In genomic region chr5:171415115-171415730, GRCh38 we compare ENCODE assay signal across 17 cellular contexts. TPM values are rescaled to one million over a fixed set of nuclear protein-coding genes. Genes with fewer than 3 reads are reported as not detected.
DNase-seq lines count a peak whose midpoint lies in the region; ATAC-seq and TF ChIP-seq lines count a peak whose summit lies in the region.
"Had no signal": no experiment of that assay in that cellular context is flagged by ENCODE, and none has a peak within 500 bp of the region (broad histone marks: within the 10 kb centered on the region; RNA-seq: fewer than 3 reads in every experiment).

No MANE protein-coding gene starts in this region.

- peak; percentile 15 for DNase-seq in Right ventricle myocardium superior
- DNase-seq in heart right ventricle: no peak
- DNase-seq in M059J (ENCODE audit: low read depth): peak; percentile 42
- DNase-seq in cerebellar cortex (ENCODE audit: low spot score): peak; percentile 84
- DNase-seq in globus pallidus (ENCODE audit: low spot score): no peak
- DNase-seq: activated CD8-positive, alpha-beta T cell treated with anti-CD3 and anti-CD28 coated beads, Interleukin-2, amount 10 ng/mL, durations not matched to agents 7 days and 5 days; colonic mucosa; gastrocnemius medialis; kidney; Peyer's patch; stimulated activated CD4-positive, alpha-beta T cell treated with anti-CD3 and anti-CD28 coated beads, Interleukin-2, amount 100 ng/mL, for 48 hours; stimulated activated naive CD4-positive, alpha-beta T cell had no signal

- H3K9me3 ChIP-seq in heart right ventricle: no peaks in the 10 kb centered on the region
- H3K9me3 ChIP-seq: colonic mucosa, gastrocnemius medialis, Peyer's patch, prostate gland had no signal

- peaks cover 7 to 23% (median 16%) of the 10 kb centered on the region in 9 donors for H3K4me1 ChIP-seq in heart right ventricle

- peaks cover 0 to 16% (median 0%) of the 10 kb centered on the region in 7 donors for H3K27me3 ChIP-seq in heart right ventricle
- H3K27me3 ChIP-seq: Peyer's patch had no signal

- 89 to 90% methylated on average over 9 of the region's 9 CpGs for WGBS in heart right ventricle, 2 donors

- no peak overlapping the region for H3K4me3 ChIP-seq in heart right ventricle
- H3K4me3 ChIP-seq: colonic mucosa, gastrocnemius medialis, Peyer's patch, prostate gland had no signal

- no peak for ATAC-seq in Right ventricle myocardium superior (ENCODE audit: poor library complexity)
- no peak for ATAC-seq in heart right ventricle
- no peak for ATAC-seq in GM18867 (IDR thresholded peaks at IDR 0.05; ENCODE audit: unreplicated experiment)
- no peak for ATAC-seq in HG02588 (IDR thresholded peaks at IDR 0.05; ENCODE audit: unreplicated experiment)
- ATAC-seq in GM18873 (IDR thresholded peaks at IDR 0.05; ENCODE audit: low FRiP score, unreplicated experiment): no peak
- ATAC-seq: activated CD8-positive, alpha-beta T cell treated with anti-CD3 and anti-CD28 coated beads, Interleukin-2, amount 10 ng/mL, durations not matched to agents 7 days and 5 days had no signal

- no peak overlapping the region for H3K27ac ChIP-seq in heart right ventricle
- H3K27ac ChIP-seq: colonic mucosa, gastrocnemius medialis, Peyer's patch, prostate gland had no signal

- H3K36me3 ChIP-seq in heart right ventricle: peaks cover 0 to 45% (median 11%) of the 10 kb centered on the region in 9 donors
- H3K36me3 ChIP-seq: colonic mucosa, prostate gland had no signal

- intact Hi-C loops in Right ventricle myocardium superior (cut with DNase I) (loop anchor here (10.0 kb wide), 1 partner anchor 630 kb away; no protein-coding TSS in a partner anchor), heart right ventricle (cut with DNase I) (loop anchor here (2.0 to 10.0 kb wide), 12 partner anchors 67 to 1030 kb away; no protein-coding TSS in a partner anchor)

- no peak for TF ChIP-seq CTCF in heart right ventricle (IDR thresholded peaks at IDR 0.05)

RNA-seq across cellular contexts. Expression of gene FGF18, which starts 4.2 kb away (rescaled TPM):
- 5.8 TPM for total RNA-seq in Right ventricle myocardium superior
- total RNA-seq in heart right ventricle: 10 to 100 TPM in 8 of 10 donors, 1 to 10 TPM in 2; 2.5 to 39.2 (median 19.2) TPM
- 1 to 10 TPM; 1.7 to 4.1 TPM for polyA plus RNA-seq in heart right ventricle
- total RNA-seq in M059J (2014; rRNA removed; shearing (Covaris generic)): not detected in 2 replicates
- total RNA-seq: activated CD8-positive, alpha-beta T cell treated with anti-CD3 and anti-CD28 coated beads, Interleukin-2, amount 10 ng/mL, durations not matched to agents 7 days and 5 days had no signal
- polyA plus RNA-seq: BJ had no signal

RNA-seq across cellular contexts. Expression of gene NPM1, which starts 27.6 kb away (rescaled TPM):
- total RNA-seq in Right ventricle myocardium superior: 342 TPM
- 100 to 1,000 TPM; 364 to 529 (median 465) TPM for total RNA-seq in heart right ventricle
- 1,000 to 10,000 TPM in 1 of 2 donors, 100 to 1,000 TPM in 1; 248 to 1,064 TPM for polyA plus RNA-seq in heart right ventricle
- 1,019 and 1,223 TPM in 2 replicates for total RNA-seq in M059J (2014; rRNA removed; shearing (Covaris generic))

Comparison
In these comparisons a context has a peak if more than half of its experiments do, and no peak if none do; other contexts are left out.
1. DNase-seq: peak in Right ventricle myocardium superior (single experiment), M059J (single experiment) and cerebellar cortex (single experiment); none in heart right ventricle (0 of 2) and globus pallidus (single experiment).